Comparison of ENCODE assay signal across 1 cellular context in genomic region chr7:103764887-103765286, GRCh38.
TF ChIP-seq lines count a peak whose summit lies in the region.

No MANE protein-coding gene starts in this region.

TF ChIP-seq in HepG2, 621 proteins besides CTCF, POLR2A, EP300 and RAD21 (continued from another document):
- TF ChIP-seq, protein P1, sequence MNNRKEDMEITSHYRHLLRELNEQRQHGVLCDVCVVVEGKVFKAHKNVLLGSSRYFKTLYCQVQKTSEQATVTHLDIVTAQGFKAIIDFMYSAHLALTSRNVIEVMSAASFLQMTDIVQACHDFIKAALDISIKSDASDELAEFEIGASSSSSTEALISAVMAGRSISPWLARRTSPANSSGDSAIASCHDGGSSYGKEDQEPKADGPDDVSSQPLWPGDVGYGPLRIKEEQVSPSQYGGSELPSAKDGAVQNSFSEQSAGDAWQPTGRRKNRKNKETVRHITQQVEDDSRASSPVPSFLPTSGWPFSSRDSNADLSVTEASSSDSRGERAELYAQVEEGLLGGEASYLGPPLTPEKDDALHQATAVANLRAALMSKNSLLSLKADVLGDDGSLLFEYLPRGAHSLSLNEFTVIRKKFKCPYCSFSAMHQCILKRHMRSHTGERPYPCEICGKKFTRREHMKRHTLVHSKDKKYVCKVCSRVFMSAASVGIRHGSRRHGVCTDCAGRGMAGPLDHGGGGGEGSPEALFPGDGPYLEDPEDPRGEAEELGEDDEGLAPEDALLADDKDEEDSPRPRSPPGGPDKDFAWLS (CRISPR knock-in tag; IDR thresholded peaks at IDR 0.05; ENCODE audit: borderline replicate concordance) = no peak
